ENCODE assay signal across 8 cellular contexts in genomic region chr3:57227204-57227929, GRCh38. TPM values are rescaled to one million over a fixed set of nuclear protein-coding genes. Genes with fewer than 3 reads are reported as not detected.
A peak's percentile ranks its signal among the peaks of the same experiment; 100 is the strongest.
DNase-seq lines count a peak whose midpoint lies in the region; ATAC-seq and TF ChIP-seq lines count a peak whose summit lies in the region.

TSS of gene APPL1 (plus strand) at chr3:57227729. CDS start at chr3:57227884, 155 bp downstream.

- intact Hi-C loops in lower lobe of right lung (cut with DNase I), result no loop called here

- no peaks in the 10 kb centered on the region for H3K4me1 ChIP-seq in ectodermal cell (ENCODE audit: control insufficient read depth, insufficient read depth, low read length)
- peaks cover 32% of the 10 kb centered on the region for H3K4me1 ChIP-seq in lower lobe of right lung

- ATAC-seq in GM19324 (IDR thresholded peaks at IDR 0.05; ENCODE audit: low FRiP score, unreplicated experiment), result peak; percentile 96
- ATAC-seq in HG03460 (IDR thresholded peaks at IDR 0.05; ENCODE audit: unreplicated experiment), result peak; percentile 81
- ATAC-seq in lower lobe of right lung, result peak; percentile 99 to 100

- H3K36me3 ChIP-seq in ectodermal cell (ENCODE audit: control insufficient read depth, insufficient read depth, low read length) (no peaks in the 10 kb centered on the region), lower lobe of right lung (no peaks in the 10 kb centered on the region)

- H3K27me3 ChIP-seq in ectodermal cell (ENCODE audit: control insufficient read depth, insufficient read depth, low read length, poor library complexity, severe bottlenecking) (peaks cover 21% of the 10 kb centered on the region), lower lobe of right lung (ENCODE audit: low read depth) (no peaks in the 10 kb centered on the region)

- DNase-seq in CD1c-positive myeloid dendritic cell (ENCODE audit: extremely low spot score) (peak; percentile 97), NCI-H82 treated with DMSO at 0.1 percent for 48 hours (lab: John Stamatoyannopoulos, UW; ENCODE audit: unreplicated experiment) (peak; percentile 53), lower lobe of right lung (peak; percentile 95)
- DNase-seq in activated CD8-positive, alpha-beta memory T cell treated with anti-CD3 and anti-CD28 coated beads for 1 hour (ENCODE audit: extremely low read depth in 1 of 2, low read depth in 1 of 2), result peak; percentile 60 to 78
- peak; percentile 51 to 83 (median 74) for DNase-seq in stimulated activated CD4-positive, alpha-beta T cell treated with anti-CD3 and anti-CD28 coated beads, TNF-alpha, amount 100 ng/mL, for 1 hour (ENCODE audit: low read depth in 3 of 3, low spot score in 1 of 3)

- peak within 1 kb of the TSS; percentile 69 for H3K4me3 ChIP-seq in ectodermal cell (ENCODE audit: insufficient read depth, low read depth, low read length)
- peak within 1 kb of the TSS; percentile 81 for H3K4me3 ChIP-seq in lower lobe of right lung

- H3K27ac ChIP-seq in ectodermal cell (ENCODE audit: insufficient read depth, low read depth, low read length, poor library complexity, severe bottlenecking) (peak within 1 kb of the TSS; percentile 59), lower lobe of right lung (peak within 1 kb of the TSS; percentile 92)

- H3K9me3 ChIP-seq in ectodermal cell (ENCODE audit: control insufficient read depth, low read length) (no peaks in the 10 kb centered on the region), lower lobe of right lung (no peaks in the 10 kb centered on the region)

- WGBS in ectodermal cell, 2 experiments, result 2% methylated on average over 71 of the region's 71 CpGs

- TF ChIP-seq CTCF in lower lobe of right lung (IDR thresholded peaks at IDR 0.05), result no peak

RNA-seq across cellular contexts. Expression of gene APPL1, which starts in this region (rescaled TPM):
- 13.3 TPM for polyA plus RNA-seq in ectodermal cell (2013, experiment 1 of 4)
- 17.3 TPM for polyA plus RNA-seq in ectodermal cell (2013, experiment 2 of 4)
- polyA plus RNA-seq in ectodermal cell (2013, experiment 3 of 4), result 12.9 TPM
- 13.1 TPM for polyA plus RNA-seq in ectodermal cell (2013, experiment 4 of 4)
- total RNA-seq in lower lobe of right lung, result 45.5 TPM

Comparison
In these comparisons a context has a peak if more than half of its experiments do, and no peak if none do; other contexts are left out.
1. Peak in every context shown above with its lines: DNase-seq, ATAC-seq, H3K4me3 ChIP-seq and H3K27ac ChIP-seq.